ENCODE assay signal across 22 cellular contexts in the genomic region with DNA sequence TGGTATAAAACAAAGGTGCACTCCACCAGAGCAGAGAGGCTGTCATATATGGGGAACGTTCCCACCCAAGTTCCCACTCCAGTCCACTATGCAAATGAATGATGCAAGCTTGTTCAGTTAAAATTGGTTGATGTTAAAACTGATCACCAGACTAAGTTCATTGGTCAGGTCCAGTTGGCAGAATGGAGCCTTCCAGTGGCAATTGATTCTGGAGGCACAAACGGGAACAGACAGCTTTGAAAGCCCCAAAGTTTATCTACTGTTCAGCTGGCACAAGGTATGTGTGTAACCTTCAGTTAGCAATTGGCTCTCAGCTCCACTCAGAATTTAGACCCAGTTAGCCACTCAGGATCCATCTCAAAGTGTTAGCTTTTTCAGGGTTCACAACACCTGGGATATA.
"Had no signal": no experiment of that assay in that cellular context is flagged by ENCODE, and none has a peak within 500 bp of the region (broad histone marks: within the 10 kb centered on the region; RNA-seq: fewer than 3 reads in every experiment).

No MANE protein-coding gene starts in this region.

- H3K9me3 Mint-ChIP-seq: activated CD4-positive, alpha-beta T cell treated with anti-CD3 and anti-CD28 coated beads, Interleukin-2, amount 10 ng/mL, durations not matched to agents 7 days and 5 days; activated naive CD8-positive, alpha-beta T cell treated with anti-CD3 and anti-CD28 coated beads, Interleukin-2, amount 50 U/mL, for 24 hours; activated T-helper 1 cell treated with anti-CD3 and anti-CD28 coated beads, Interleukin-12 subunit alpha, Interleukin-12 subunit beta, Interleukin-2, Interleukin-4 antibody, amounts not matched to agents 30 ng/mL and 10 ng/mL and 1 ng/mL, durations not matched to agents 14 hours and 24 hours and 36 hours; immature natural killer cell; mesothelial cell of epicardium; naive thymus-derived CD8-positive, alpha-beta T cell; neural progenitor cell had no signal

- ATAC-seq: activated CD8-positive, alpha-beta T cell treated with anti-CD3 and anti-CD28 coated beads, Interleukin-2, amount 10 ng/mL, durations not matched to agents 7 days and 5 days; activated naive CD8-positive, alpha-beta T cell treated with anti-CD3 and anti-CD28 coated beads, Interleukin-2, amount 50 U/mL, for 24 hours; body of pancreas; naive thymus-derived CD8-positive, alpha-beta T cell had no signal

- DNase-seq: activated CD4-positive, alpha-beta T cell treated with anti-CD3 and anti-CD28 coated beads, Interleukin-2, amount 10 ng/mL, durations not matched to agents 7 days and 5 days; activated CD4-positive, CD25-positive, alpha-beta regulatory T cell treated with anti-CD3 and anti-CD28 coated beads, Interleukin-2, amount 50 U/mL, for 72 hours; activated CD8-positive, alpha-beta T cell treated with anti-CD3 and anti-CD28 coated beads, Interleukin-2, amount 10 ng/mL, durations not matched to agents 7 days and 5 days; activated gamma-delta T cell; activated naive CD4-positive, alpha-beta T cell treated with anti-CD3 and anti-CD28 coated beads, Interleukin-2, amount 50 U/mL, for 16 hours; activated naive CD8-positive, alpha-beta T cell treated with anti-CD3 and anti-CD28 coated beads, Interleukin-2, amount 50 U/mL, for 24 hours; body of pancreas; cortex of kidney; immature natural killer cell; kidney glomerular epithelial cell; left ventricle myocardium inferior; naive thymus-derived CD8-positive, alpha-beta T cell; stimulated activated CD4-positive, alpha-beta T cell treated with anti-CD3 and anti-CD28 coated beads, Interleukin-4, amount 100 ng/mL, for 1 hour; stimulated activated naive CD4-positive, alpha-beta T cell; testis; upper lobe of left lung; WERI-Rb-1 had no signal

- FAIRE-seq: TTC549 had no signal

- H3K27ac Mint-ChIP-seq: activated CD4-positive, alpha-beta T cell treated with anti-CD3 and anti-CD28 coated beads, Interleukin-2, amount 10 ng/mL, durations not matched to agents 7 days and 5 days; activated CD8-positive, alpha-beta T cell treated with anti-CD3 and anti-CD28 coated beads, Interleukin-2, amount 10 ng/mL, durations not matched to agents 7 days and 5 days; activated naive CD8-positive, alpha-beta T cell treated with anti-CD3 and anti-CD28 coated beads, Interleukin-2, amount 50 U/mL, for 24 hours; activated T-helper 1 cell treated with anti-CD3 and anti-CD28 coated beads, Interleukin-12 subunit alpha, Interleukin-12 subunit beta, Interleukin-2, Interleukin-4 antibody, amounts not matched to agents 30 ng/mL and 10 ng/mL and 1 ng/mL, durations not matched to agents 14 hours and 24 hours and 36 hours; neural progenitor cell; progenitor cell of endocrine pancreas had no signal

- H3K36me3 Mint-ChIP-seq: immature natural killer cell; mesothelial cell of epicardium; naive thymus-derived CD8-positive, alpha-beta T cell; neural progenitor cell had no signal

- H3K27me3 Mint-ChIP-seq: activated CD4-positive, alpha-beta T cell treated with anti-CD3 and anti-CD28 coated beads, Interleukin-2, amount 10 ng/mL, durations not matched to agents 7 days and 5 days; activated naive CD8-positive, alpha-beta T cell treated with anti-CD3 and anti-CD28 coated beads, Interleukin-2, amount 50 U/mL, for 24 hours; naive thymus-derived CD8-positive, alpha-beta T cell; progenitor cell of endocrine pancreas had no signal

- H3K4me3 Mint-ChIP-seq: activated CD4-positive, alpha-beta T cell treated with anti-CD3 and anti-CD28 coated beads, Interleukin-2, amount 10 ng/mL, durations not matched to agents 7 days and 5 days; activated CD8-positive, alpha-beta T cell treated with anti-CD3 and anti-CD28 coated beads, Interleukin-2, amount 10 ng/mL, durations not matched to agents 7 days and 5 days; activated naive CD8-positive, alpha-beta T cell treated with anti-CD3 and anti-CD28 coated beads, Interleukin-2, amount 50 U/mL, for 24 hours; activated T-helper 1 cell treated with anti-CD3 and anti-CD28 coated beads, Interleukin-12 subunit alpha, Interleukin-12 subunit beta, Interleukin-2, Interleukin-4 antibody, amounts not matched to agents 30 ng/mL and 10 ng/mL and 1 ng/mL, durations not matched to agents 14 hours and 24 hours and 36 hours; mesothelial cell of epicardium; naive thymus-derived CD8-positive, alpha-beta T cell; neural progenitor cell had no signal
